ENCODE assay signal across 12 cellular contexts in genomic region chr19:5823579-5824281, GRCh38. TPM values are rescaled to one million over a fixed set of nuclear protein-coding genes. Genes with fewer than 3 reads are reported as not detected.
DNase-seq lines count a peak whose midpoint lies in the region; ATAC-seq and TF ChIP-seq lines count a peak whose summit lies in the region.
"Had no signal": no experiment of that assay in that cellular context is flagged by ENCODE, and none has a peak within 500 bp of the region (broad histone marks: within the 10 kb centered on the region; RNA-seq: fewer than 3 reads in every experiment).

No MANE protein-coding gene starts in this region.

- POLR2A ChIA-PET in WTC11 (lab: Charles Lee), result interaction anchor here (0.6 kb wide), 1 partner anchor 20 kb away, joined by 3 read pairs; no protein-coding TSS in a partner anchor
- POLR2A ChIA-PET in activated CD4-positive, alpha-beta T cell treated with anti-CD3 and anti-CD28 coated beads for 36 hours (lab: Charles Lee), result no interaction called here

- H3K4me3 ChIP-seq in LNCaP clone FGC (ENCODE audit: low read depth, low read length), result no peak overlapping the region
- H3K4me3 ChIP-seq in right lobe of liver, result no peak overlapping the region
- H3K4me3 ChIP-seq: heart left ventricle had no signal

- H3K9me3 ChIP-seq in right lobe of liver, result no peaks in the 10 kb centered on the region
- H3K9me3 ChIP-seq: heart left ventricle had no signal

- ATAC-seq in WTC11 (peak; percentile 41), right lobe of liver (peak; percentile 9 to 29 (median 20))
- ATAC-seq in activated CD4-positive, alpha-beta T cell treated with anti-CD3 and anti-CD28 coated beads for 36 hours, result no peak
- ATAC-seq: heart left ventricle had no signal

- WGBS in right lobe of liver (ENCODE audit: insufficient coverage, low coverage, low lambda C conversion rate, missing lambda C conversion rate), result 50% methylated on average over 10 of the region's 30 CpGs

- no peaks in the 10 kb centered on the region for H3K27me3 ChIP-seq in right lobe of liver

- H3K4me3 Mint-ChIP-seq in WTC11, result no peak overlapping the region
- no peak overlapping the region for H3K4me3 Mint-ChIP-seq in activated CD4-positive, alpha-beta T cell treated with anti-CD3 and anti-CD28 coated beads for 36 hours
- H3K4me3 Mint-ChIP-seq: T-helper 1 cell treated with Interleukin-12 subunit alpha and Interleukin-12 subunit beta and Interleukin-4 antibody, amounts not matched to agents 30 μg/mL and 1 μg/mL, for 36 hours had no signal

- peaks cover 6% of the 10 kb centered on the region for H3K4me1 Mint-ChIP-seq in WTC11
- H3K4me1 Mint-ChIP-seq in activated CD4-positive, alpha-beta T cell treated with anti-CD3 and anti-CD28 coated beads for 36 hours, result peaks cover 4% of the 10 kb centered on the region

- no peaks in the 10 kb centered on the region for H3K36me3 Mint-ChIP-seq in WTC11
- H3K36me3 Mint-ChIP-seq in activated CD4-positive, alpha-beta T cell treated with anti-CD3 and anti-CD28 coated beads for 36 hours (ENCODE audit: low read depth), result no peaks in the 10 kb centered on the region

- H3K27ac Mint-ChIP-seq in WTC11, result no peak overlapping the region
- H3K27ac Mint-ChIP-seq in activated CD4-positive, alpha-beta T cell treated with anti-CD3 and anti-CD28 coated beads for 36 hours, result no peak overlapping the region

- no peaks in the 10 kb centered on the region; the same call in none of the 2 replicates for H3K27me3 Mint-ChIP-seq in WTC11 (ENCODE audit: low read depth)
- H3K27me3 Mint-ChIP-seq in activated CD4-positive, alpha-beta T cell treated with anti-CD3 and anti-CD28 coated beads for 36 hours, result peaks cover 3% of the 10 kb centered on the region

- TF ChIP-seq CTCF in LNCaP clone FGC (IDR thresholded peaks at IDR 0.05; ENCODE audit: control insufficient read depth, extremely low read depth, insufficient read depth) (peak; percentile 57), WTC11 (IDR thresholded peaks at IDR 0.05) (no peak), right lobe of liver (IDR thresholded peaks at IDR 0.05) (peak; percentile 31 to 45 (median 42))

- H3K9me3 Mint-ChIP-seq in WTC11, result no peaks in the 10 kb centered on the region
- H3K9me3 Mint-ChIP-seq in activated CD4-positive, alpha-beta T cell treated with anti-CD3 and anti-CD28 coated beads for 36 hours (ENCODE audit: low read depth), result no peaks in the 10 kb centered on the region
- H3K9me3 Mint-ChIP-seq: T-helper 1 cell treated with Interleukin-12 subunit alpha and Interleukin-12 subunit beta and Interleukin-4 antibody, amounts not matched to agents 30 μg/mL and 1 μg/mL, for 36 hours had no signal

- intact Hi-C loops in right lobe of liver (cut with DNase I), result loop anchor here in 1 of 2 donors (5.0 kb wide), 1 partner anchor 74 kb away; no protein-coding TSS in a partner anchor
- intact Hi-C loops in activated CD4-positive, alpha-beta T cell treated with anti-CD3 and anti-CD28 coated beads for 36 hours (cut with DNase I, micrococcal nuclease), result no loop called here

- H3K4me1 ChIP-seq in right lobe of liver, result peaks cover 0 to 18% (median 4%) of the 10 kb centered on the region in 4 donors

- no peaks in the 10 kb centered on the region for H3K36me3 ChIP-seq in right lobe of liver
- H3K36me3 ChIP-seq: heart left ventricle had no signal

- H3K27ac ChIP-seq in right lobe of liver, result no peak overlapping the region
- H3K27ac ChIP-seq: heart left ventricle had no signal

- peak; percentile 61 for DNase-seq in Daoy (ENCODE audit: low read depth)
- DNase-seq in LNCaP clone FGC (ENCODE audit: low read depth), result no peak
- peak; percentile 65 for DNase-seq in WTC11 (ENCODE audit: low spot score)
- peak in 2 of 3 donors; percentile 63 to 66 for DNase-seq in right lobe of liver
- DNase-seq in NCI-H2227 (lab: John Stamatoyannopoulos, UW; ENCODE audit: unreplicated experiment), result no peak
- no peak for DNase-seq in activated CD8-positive, alpha-beta memory T cell treated with anti-CD3 and anti-CD28 coated beads, Interleukin-2, amount 50 U/mL, for 48 hours
- DNase-seq in activated CD4-positive, alpha-beta T cell treated with anti-CD3 and anti-CD28 coated beads for 36 hours, result no peak
- no peak for DNase-seq in amniotic stem cell (lab: John Stamatoyannopoulos, UW)
- DNase-seq: activated T-cell treated with anti-CD3 and anti-CD28 coated beads, Interleukin-2, amount 50 U/mL, for 1 hour; heart left ventricle; NCI-H2171 had no signal

- CTCF ChIA-PET in WTC11 (lab: Charles Lee), result interaction anchor here (1.0 to 6.1 kb wide), 5 partner anchors 17 to 582 kb away, joined by 3 to 70 read pairs (median 4); partner anchors contain the start of gene NRTN
- CTCF ChIA-PET in activated CD4-positive, alpha-beta T cell treated with anti-CD3 and anti-CD28 coated beads for 36 hours (lab: Charles Lee), result no interaction called here

- TF ChIP-seq POLR2A in right lobe of liver (IDR thresholded peaks at IDR 0.05), result no peak

TF ChIP-seq in WTC11, 78 proteins besides CTCF, POLR2A, EP300 and RAD21:
- TF ChIP-seq JAZF1 (CRISPR knock-in tag; IDR thresholded peaks at IDR 0.05) (no peak), ZNF121 (CRISPR knock-in tag; IDR thresholded peaks at IDR 0.05) (0 out of 2 replicates have a peak, but pooled peaks have one; percentile 32), GRHL2 (CRISPR knock-in tag; IDR thresholded peaks at IDR 0.05; ENCODE audit: insufficient replicate concordance, severe bottlenecking) (no peak), GTF2I (CRISPR knock-in tag; conservative IDR thresholded peaks at IDR 0.05) (peak; percentile 83; the same call in 1 of the 2 replicates), PRDM15 (CRISPR knock-in tag; IDR thresholded peaks at IDR 0.05) (0 out of 2 replicates have a peak, but pooled peaks have one; percentile 15), SMAD4 (CRISPR knock-in tag; IDR thresholded peaks at IDR 0.05) (no peak), FOXP1 (CRISPR knock-in tag; IDR thresholded peaks at IDR 0.05; ENCODE audit: borderline replicate concordance) (0 out of 2 replicates have a peak, but pooled peaks have one; percentile 14)

RNA-seq across cellular contexts. Expression of gene FUT6, which starts 15.8 kb away (rescaled TPM):
- total RNA-seq in Daoy (2014; rRNA removed; shearing (Covaris generic)), result not detected in 2 replicates
- not detected in 3 replicates for total RNA-seq in WTC11 (2021)
- total RNA-seq in right lobe of liver, result 10 to 100 TPM in 2 of 6 experiments, 1 to 10 TPM in 4; 2.3 to 28.1 (median 9.7) TPM
- total RNA-seq in activated CD4-positive, alpha-beta T cell treated with anti-CD3 and anti-CD28 coated beads for 36 hours, result not detected
- total RNA-seq: heart left ventricle had no signal

RNA-seq across cellular contexts. Expression of gene NRTN, which starts 18.9 kb away (rescaled TPM):
- 0.11 and 0.24 TPM in 2 replicates for total RNA-seq in Daoy (2014; rRNA removed; shearing (Covaris generic))
- total RNA-seq in WTC11 (2021) (4.7 to 6.1 TPM (median 4.9 TPM) in 3 replicates), right lobe of liver (10 to 100 TPM in 3 of 6 experiments, 1 to 10 TPM in 3; 4.7 to 11.6 (median 9.8) TPM)
- under 1 TPM; 0.21 to 0.32 TPM for total RNA-seq in activated CD4-positive, alpha-beta T cell treated with anti-CD3 and anti-CD28 coated beads for 36 hours

RNA-seq across cellular contexts. Expression of gene FUT3, which starts 27.5 kb away (rescaled TPM):
- total RNA-seq in Daoy (2014; rRNA removed; shearing (Covaris generic)), result not detected in 2 replicates
- 0.23 to 0.62 TPM (median 0.48 TPM) in 3 replicates for total RNA-seq in WTC11 (2021)
- total RNA-seq in right lobe of liver, result 1 to 10 TPM in 1 of 6 experiments, under 1 TPM in 5; 0.19 to 1.4 (median 0.33) TPM
- not detected for total RNA-seq in activated CD4-positive, alpha-beta T cell treated with anti-CD3 and anti-CD28 coated beads for 36 hours
- total RNA-seq: heart left ventricle had no signal

RNA-seq across cellular contexts. Expression of gene DUS3L, which starts 32.8 kb away (rescaled TPM):
- total RNA-seq in Daoy (2014; rRNA removed; shearing (Covaris generic)), result 84.5 and 95.7 TPM in 2 replicates
- total RNA-seq in WTC11 (2021) (30.6 to 39.3 TPM (median 34.6 TPM) in 3 replicates), right lobe of liver (10 to 100 TPM; 14.7 to 28.6 (median 20.5) TPM)
- total RNA-seq in activated CD4-positive, alpha-beta T cell treated with anti-CD3 and anti-CD28 coated beads for 36 hours, result 10 to 100 TPM; 59.4 to 63.9 TPM

RNA-seq across cellular contexts. Expression of gene PRR22, which starts 39.2 kb away (rescaled TPM):
- total RNA-seq in Daoy (2014; rRNA removed; shearing (Covaris generic)), result 2.7 and 3.7 TPM in 2 replicates
- total RNA-seq in WTC11 (2021), result 2.6 to 3.3 TPM (median 3.0 TPM) in 3 replicates
- total RNA-seq in right lobe of liver, result 1 to 10 TPM; 1.7 to 3.3 (median 2.1) TPM
- total RNA-seq in activated CD4-positive, alpha-beta T cell treated with anti-CD3 and anti-CD28 coated beads for 36 hours, result 1 to 10 TPM; 5.3 to 5.4 TPM

Comparison
In these comparisons a context has a peak if more than half of its experiments do, and no peak if none do; other contexts are left out.
1. DNase-seq: peak in Daoy (single experiment), WTC11 (single experiment) and right lobe of liver (2 of 3); none in LNCaP clone FGC (single experiment), NCI-H2227 (single experiment), activated CD8-positive, alpha-beta memory T cell treated with anti-CD3 and anti-CD28 coated beads, Interleukin-2, amount 50 U/mL, for 48 hours (single experiment), activated CD4-positive, alpha-beta T cell treated with anti-CD3 and anti-CD28 coated beads for 36 hours (single experiment) and amniotic stem cell (single experiment).